In genomic region chr1:184982002-184982954, GRCh38 we compare ENCODE assay signal across 8 cellular contexts. TPM values are rescaled to one million over a fixed set of nuclear protein-coding genes. Genes with fewer than 3 reads are reported as not detected.
DNase-seq lines count a peak whose midpoint lies in the region; ATAC-seq and TF ChIP-seq lines count a peak whose summit lies in the region.

No MANE protein-coding gene starts in this region.

- H3K27me3 ChIP-seq in sigmoid colon: no peaks in the 10 kb centered on the region

- no peak for TF ChIP-seq POLR2A in sigmoid colon (IDR thresholded peaks at IDR 0.05)

- H3K27ac ChIP-seq in sigmoid colon: peak overlapping the region in 1 of 4 donors; percentile 55

- ATAC-seq in HG02759 (IDR thresholded peaks at IDR 0.05; ENCODE audit: unreplicated experiment) (peak; percentile 100), left cardiac atrium (peak; percentile 97 to 98)
- ATAC-seq in activated naive CD8-positive, alpha-beta T cell treated with anti-CD3 and anti-CD28 coated beads, Interleukin-2, amount 10 ng/mL, durations not matched to agents 7 days and 5 days (ENCODE audit: low read depth): peak; percentile 97

- no peaks in the 10 kb centered on the region for H3K9me3 ChIP-seq in sigmoid colon

- no peak overlapping the region for H3K4me3 Mint-ChIP-seq in activated naive CD8-positive, alpha-beta T cell treated with anti-CD3 and anti-CD28 coated beads, Interleukin-2, amount 10 ng/mL, durations not matched to agents 7 days and 5 days

- DNase-seq in GM13977 (ENCODE audit: low spot score) (peak; percentile 64), NCI-H1105 treated with DMSO at 0.1 percent for 48 hours (lab: John Stamatoyannopoulos, UW) (peak; percentile 78), T follicular helper cell (ENCODE audit: low read depth) (peak; percentile 51), left cardiac atrium (peak; percentile 83), sigmoid colon (peak; percentile 91), GOT3 (lab: John Stamatoyannopoulos, UW) (no peak)
- DNase-seq in activated naive CD8-positive, alpha-beta T cell treated with anti-CD3 and anti-CD28 coated beads, Interleukin-2, amount 10 ng/mL, durations not matched to agents 7 days and 5 days: peak; percentile 72

- in situ Hi-C loops in GM13977 (cut with MboI; ENCODE audit: low pct_unique_long_range_greater_than_20kb, low sequenced_read_pairs, unreplicated experiment): loop anchor here (25.0 kb wide), 1 partner anchor 680 kb away; no protein-coding TSS in a partner anchor

- intact Hi-C loops in left cardiac atrium (cut with DNase I) (loop anchor here (1.0 to 10.0 kb wide), 3 partner anchors 175 to 183 kb away; no protein-coding TSS in a partner anchor), sigmoid colon (cut with DNase I) (loop anchor here (1.0 to 10.0 kb wide), 3 partner anchors 173 to 227 kb away; partner anchors contain the start of genes EDEM3, SWT1 and TRMT1L)

- WGBS in sigmoid colon, 2 donors: 44 to 51% methylated on average over 14 of the region's 14 CpGs

- H3K9me3 Mint-ChIP-seq in activated naive CD8-positive, alpha-beta T cell treated with anti-CD3 and anti-CD28 coated beads, Interleukin-2, amount 10 ng/mL, durations not matched to agents 7 days and 5 days: no peaks in the 10 kb centered on the region

- POLR2A ChIA-PET in activated naive CD8-positive, alpha-beta T cell treated with anti-CD3 and anti-CD28 coated beads, Interleukin-2, amount 10 ng/mL, durations not matched to agents 7 days and 5 days (lab: Charles Lee): interaction anchor here (1.4 kb wide), 1 partner anchor 177 kb away, joined by 3 read pairs; no protein-coding TSS in a partner anchor

- H3K4me3 ChIP-seq in sigmoid colon: no peak overlapping the region

- peaks cover 0 to 10% (median 4%) of the 10 kb centered on the region in 4 donors for H3K4me1 ChIP-seq in sigmoid colon

- no peak for TF ChIP-seq EP300 in sigmoid colon (IDR thresholded peaks at IDR 0.05)

- H3K36me3 ChIP-seq in sigmoid colon: no peaks in the 10 kb centered on the region

- TF ChIP-seq CTCF in GM13977 (IDR thresholded peaks at IDR 0.05; ENCODE audit: extremely low read depth, insufficient read depth, missing control alignments) (peak; percentile 89), sigmoid colon (IDR thresholded peaks at IDR 0.05) (peak; percentile 87 to 91 (median 89))

- H3K27me3 Mint-ChIP-seq in activated naive CD8-positive, alpha-beta T cell treated with anti-CD3 and anti-CD28 coated beads, Interleukin-2, amount 10 ng/mL, durations not matched to agents 7 days and 5 days: peaks cover 41% of the 10 kb centered on the region

- no peaks in the 10 kb centered on the region for H3K36me3 Mint-ChIP-seq in activated naive CD8-positive, alpha-beta T cell treated with anti-CD3 and anti-CD28 coated beads, Interleukin-2, amount 10 ng/mL, durations not matched to agents 7 days and 5 days

- no peak overlapping the region for H3K27ac Mint-ChIP-seq in activated naive CD8-positive, alpha-beta T cell treated with anti-CD3 and anti-CD28 coated beads, Interleukin-2, amount 10 ng/mL, durations not matched to agents 7 days and 5 days

- peaks cover 8% of the 10 kb centered on the region for H3K4me1 Mint-ChIP-seq in activated naive CD8-positive, alpha-beta T cell treated with anti-CD3 and anti-CD28 coated beads, Interleukin-2, amount 10 ng/mL, durations not matched to agents 7 days and 5 days

RNA-seq across cellular contexts. Expression of gene NIBAN1, which starts 8.0 kb away (rescaled TPM):
- 10 to 100 TPM; 28.4 to 33.9 TPM for total RNA-seq in activated naive CD8-positive, alpha-beta T cell treated with anti-CD3 and anti-CD28 coated beads, Interleukin-2, amount 10 ng/mL, durations not matched to agents 7 days and 5 days
- 100 to 1,000 TPM; 281 to 313 TPM for total RNA-seq in left cardiac atrium
- total RNA-seq in sigmoid colon: 100 to 1,000 TPM; 311 to 384 (median 369) TPM
- polyA plus RNA-seq in sigmoid colon: 10 to 100 TPM in 1 of 3 donors, 1 to 10 TPM in 2; 1.4 to 12.2 (median 8.4) TPM

Comparison
In these comparisons a context has a peak if more than half of its experiments do, and no peak if none do; other contexts are left out.
1. RNA of gene NIBAN1, which starts 8.0 kb away (total RNA-seq): 311 to 384 TPM in sigmoid colon and 281 to 313 TPM in left cardiac atrium; 28.4 to 33.9 TPM in activated naive CD8-positive, alpha-beta T cell treated with anti-CD3 and anti-CD28 coated beads, Interleukin-2, amount 10 ng/mL, durations not matched to agents 7 days and 5 days; every median in the first group is over 4 times any median in the second.
2. Peak in every context shown above with its lines, with median percentiles within 50 percentile points of each other: ATAC-seq.